In the genomic region with DNA sequence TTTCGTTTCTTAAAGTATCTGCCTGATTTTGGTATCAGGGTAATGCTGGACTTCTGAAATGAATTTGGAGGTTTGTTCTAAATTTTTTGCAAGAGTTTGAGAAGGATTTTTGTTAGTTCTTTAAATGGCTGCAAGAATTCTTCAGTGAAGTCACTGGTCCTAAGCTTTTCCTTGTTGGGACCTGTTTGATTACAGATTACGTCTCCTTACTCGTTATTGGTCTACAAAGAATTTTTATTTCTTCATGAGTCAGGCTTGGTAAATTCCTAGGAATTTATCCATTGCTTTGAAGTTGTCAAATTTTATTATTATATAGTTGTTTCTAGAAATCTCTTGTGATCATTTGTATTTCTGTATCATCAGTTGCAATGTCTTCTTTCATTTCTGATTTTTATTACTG, we compare ENCODE assay signal across 21 cellular contexts.
"Had no signal": no experiment of that assay in that cellular context is flagged by ENCODE, and none has a peak within 500 bp of the region (broad histone marks: within the 10 kb centered on the region; RNA-seq: fewer than 3 reads in every experiment).

No MANE protein-coding gene starts in this region.

- H3K36me3 ChIP-seq: gastrocnemius medialis, right lobe of liver, stomach, transverse colon had no signal

- H3K27me3 ChIP-seq: body of pancreas, gastrocnemius medialis, right lobe of liver, stomach, transverse colon had no signal

- H3K27ac ChIP-seq: body of pancreas, gastrocnemius medialis, parathyroid adenoma, right lobe of liver, stomach, transverse colon had no signal

- DNase-seq: activated CD4-positive, alpha-beta memory T cell treated with anti-CD3 and anti-CD28 coated beads, Interleukin-2, amount 10 ng/mL, durations not matched to agents 7 days and 5 days; activated CD4-positive, alpha-beta T cell treated with anti-CD3 and anti-CD28 coated beads, Interleukin-2, amount 10 ng/mL, durations not matched to agents 24 days and 14 days; activated effector memory CD4-positive, alpha-beta T cell treated with Interleukin-2 at 50 U/mL for 16 hours; activated naive CD4-positive, alpha-beta T cell treated with anti-CD3 and anti-CD28 coated beads, Interleukin-2, amount 10 ng/mL, durations not matched to agents 7 days and 5 days; activated T-cell treated with anti-CD3 and anti-CD28 coated beads, Interleukin-2, amount 50 U/mL, for 72 hours; amygdala; body of pancreas; gastrocnemius medialis; left colon; mesendoderm; naive B cell; nucleus accumbens; right lobe of liver; small intestine; stimulated activated CD4-positive, alpha-beta T cell treated with anti-CD3 and anti-CD28 coated beads, Interleukin-15, amount 100 ng/mL, for 24 hours; stomach; transverse colon had no signal

- FAIRE-seq: islet of Langerhans, urothelium cell line had no signal

- H3K4me3 ChIP-seq: body of pancreas, right lobe of liver, stomach, transverse colon had no signal

- H3K9me3 ChIP-seq: body of pancreas, gastrocnemius medialis, right lobe of liver, transverse colon had no signal

- H3K4me1 ChIP-seq: body of pancreas, parathyroid adenoma, right lobe of liver, stomach, transverse colon had no signal

- ATAC-seq: activated T-cell treated with anti-CD3 and anti-CD28 coated beads, Interleukin-2, amount 50 U/mL, for 72 hours; body of pancreas; gastrocnemius medialis; left colon; right lobe of liver; stimulated activated memory B cell treated with anti-CD40 and anti-IgM and Interleukin-4, amounts not matched to agents 10 μg/mL and 1 μg/mL and 100 μg/mL, for 72 hours had no signal
